ENCODE assay signal across 21 cellular contexts in genomic region chr7:52071744-52072143, GRCh38.
"Had no signal": no experiment of that assay in that cellular context is flagged by ENCODE, and none has a peak within 500 bp of the region (broad histone marks: within the 10 kb centered on the region; RNA-seq: fewer than 3 reads in every experiment).

No MANE protein-coding gene starts in this region.

- H3K27ac ChIP-seq: coronary artery, dorsolateral prefrontal cortex, esophagus muscularis mucosa, gastrocnemius medialis, heart right ventricle, left lung, lower lobe of right lung had no signal

- H3K9me3 Mint-ChIP-seq: mesothelial cell of epicardium had no signal

- H3K9me3 ChIP-seq: esophagus muscularis mucosa, gastrocnemius medialis, lower lobe of right lung, mucosa of descending colon had no signal

- ATAC-seq: gastrocnemius medialis; heart right ventricle; left cardiac atrium; left lung; left ventricle myocardium superior; lower lobe of right lung; mucosa of descending colon; naive thymus-derived CD8-positive, alpha-beta T cell had no signal

- H3K4me1 Mint-ChIP-seq: mesothelial cell of epicardium; naive B cell; naive thymus-derived CD8-positive, alpha-beta T cell had no signal

- H3K27ac Mint-ChIP-seq: mesothelial cell of epicardium; naive B cell; naive thymus-derived CD8-positive, alpha-beta T cell had no signal

- H3K27me3 ChIP-seq: dorsolateral prefrontal cortex, esophagus muscularis mucosa, gastrocnemius medialis, heart right ventricle, left lung had no signal

- DNase-seq: dermis blood vessel endothelial cell; dorsolateral prefrontal cortex; effector CD4-positive, alpha-beta T cell; effector memory CD4-positive, alpha-beta T cell; foreskin melanocyte; gastrocnemius medialis; glutamatergic neuron; head of caudate nucleus; heart right ventricle; hippocampal formation; left cardiac atrium; left lung; left ventricle myocardium superior; lower lobe of right lung; mesenchymal stem cell; mucosa of descending colon; naive B cell; naive thymus-derived CD8-positive, alpha-beta T cell had no signal

- H3K4me3 Mint-ChIP-seq: mesothelial cell of epicardium; naive B cell; naive thymus-derived CD8-positive, alpha-beta T cell had no signal

- H3K27me3 Mint-ChIP-seq: naive B cell; naive thymus-derived CD8-positive, alpha-beta T cell had no signal

- H3K36me3 Mint-ChIP-seq: mesothelial cell of epicardium; naive B cell; naive thymus-derived CD8-positive, alpha-beta T cell had no signal
